ENCODE assay signal across 28 cellular contexts in genomic region chr16:67879936-67880335, GRCh38. TPM values are rescaled to one million over a fixed set of nuclear protein-coding genes. Genes with fewer than 3 reads are reported as not detected.
"Had no signal": no experiment of that assay in that cellular context is flagged by ENCODE, and none has a peak within 500 bp of the region (broad histone marks: within the 10 kb centered on the region; RNA-seq: fewer than 3 reads in every experiment).

No MANE protein-coding gene starts in this region.

- H3K27me3 ChIP-seq: hepatocyte, testis, tibial artery had no signal

- H3K9me3 Mint-ChIP-seq: effector memory CD8-positive, alpha-beta T cell; mesothelial cell of epicardium; naive B cell; natural killer cell treated with Interleukin-12 subunit alpha and Interleukin-12 subunit beta and Interleukin-15 and Interleukin-18, amount 100 ng/mL, for 72 hours; neural crest cell; stimulated activated naive CD8-positive, alpha-beta T cell treated with anti-CD3 and anti-CD28 coated beads, Interleukin-15, amount 100 ng/mL, for 72 hours; type B pancreatic cell had no signal

- H3K4me3 ChIP-seq: hepatocyte, mucosa of descending colon, prostate gland, testis, tibial artery had no signal

- H3K27ac Mint-ChIP-seq: mesothelial cell of epicardium; natural killer cell treated with Interleukin-12 subunit alpha and Interleukin-12 subunit beta and Interleukin-15 and Interleukin-18, amount 100 ng/mL, for 72 hours; type B pancreatic cell had no signal

- H3K27ac ChIP-seq: hepatocyte, prostate gland, testis, tibial artery had no signal

- H3K9me3 ChIP-seq: mucosa of descending colon, prostate gland, testis, tibial artery had no signal

- H3K4me3 Mint-ChIP-seq: effector memory CD8-positive, alpha-beta T cell; mesothelial cell of epicardium; natural killer cell treated with Interleukin-12 subunit alpha and Interleukin-12 subunit beta and Interleukin-15 and Interleukin-18, amount 100 ng/mL, for 72 hours; neural crest cell; stimulated activated naive CD8-positive, alpha-beta T cell treated with anti-CD3 and anti-CD28 coated beads, Interleukin-15, amount 100 ng/mL, for 72 hours; type B pancreatic cell had no signal

- H3K36me3 Mint-ChIP-seq: natural killer cell treated with Interleukin-12 subunit alpha and Interleukin-12 subunit beta and Interleukin-15 and Interleukin-18, amount 100 ng/mL, for 72 hours had no signal

- ATAC-seq: effector memory CD8-positive, alpha-beta T cell; left lobe of liver; mucosa of descending colon; natural killer cell treated with Interleukin-12 subunit alpha and Interleukin-12 subunit beta and Interleukin-15 and Interleukin-18, amount 100 ng/mL, for 72 hours; right cardiac atrium; stimulated activated naive CD8-positive, alpha-beta T cell treated with anti-CD3 and anti-CD28 coated beads, Interleukin-15, amount 100 ng/mL, for 72 hours had no signal

- H3K27me3 Mint-ChIP-seq: effector memory CD8-positive, alpha-beta T cell; naive B cell; natural killer cell treated with Interleukin-12 subunit alpha and Interleukin-12 subunit beta and Interleukin-15 and Interleukin-18, amount 100 ng/mL, for 72 hours; stimulated activated naive CD8-positive, alpha-beta T cell treated with anti-CD3 and anti-CD28 coated beads, Interleukin-15, amount 100 ng/mL, for 72 hours; type B pancreatic cell had no signal

- DNase-seq: cerebellar nuclear complex; cortex of kidney; effector memory CD8-positive, alpha-beta T cell; head of caudate nucleus; kidney; mesenchymal stem cell; mucosa of descending colon; naive B cell; small intestine; stimulated activated CD4-positive, alpha-beta T cell treated with anti-CD3 and anti-CD28 coated beads, Interleukin-15, amount 100 ng/mL, for 24 hours; stimulated activated CD4-positive, alpha-beta T cell treated with anti-CD3 and anti-CD28 coated beads, Interleukin-2, amount 100 ng/mL, for 48 hours; stimulated activated naive CD4-positive, alpha-beta T cell; stimulated activated naive CD8-positive, alpha-beta T cell treated with anti-CD3 and anti-CD28 coated beads, Interleukin-15, amount 100 ng/mL, for 72 hours; testis; tibial artery had no signal

RNA-seq across cellular contexts. Expression of gene NRN1L, which starts 4.7 kb away (rescaled TPM):
- total RNA-seq: fibroblast of villous mesenchyme, frontal cortex, lung microvascular endothelial cell, mesothelial cell of epicardium, neural crest cell, renal cortical epithelial cell, urinary bladder had no signal
- polyA plus RNA-seq: hepatocyte had no signal
